8 cellular contexts compared by ENCODE assay signal in the genomic region with DNA sequence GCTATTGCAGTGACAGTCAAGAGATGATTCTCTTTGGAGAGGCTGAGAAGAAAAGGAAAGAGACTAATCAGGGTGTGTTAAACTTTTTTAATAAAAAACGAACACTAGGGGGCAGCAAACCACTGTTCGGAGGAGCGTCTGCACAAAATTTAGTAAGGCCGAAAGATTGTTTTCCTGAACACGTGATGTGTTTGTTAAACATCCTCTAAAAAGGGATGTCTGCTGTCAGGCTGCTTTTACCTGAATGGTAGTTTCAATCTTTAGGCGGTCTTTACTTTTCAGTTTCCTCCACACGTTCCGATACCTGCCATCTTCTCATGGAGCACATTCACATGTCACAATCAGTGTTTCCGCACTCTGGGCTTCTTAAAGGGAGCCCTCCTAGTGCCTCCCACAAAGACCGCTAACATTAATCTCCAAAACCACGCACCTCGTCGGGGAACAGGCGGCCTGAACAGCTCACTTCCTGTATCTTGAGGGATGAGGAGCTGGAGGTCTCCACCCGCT.
A peak's percentile ranks its signal among the peaks of the same experiment; 100 is the strongest.
DNase-seq lines count a peak whose midpoint lies in the region; ATAC-seq lines count a peak whose summit lies in the region.

No MANE protein-coding gene starts in this region.

- peak overlapping the region; percentile 11 to 78 for H3K27ac Mint-ChIP-seq in effector memory CD8-positive, alpha-beta T cell

- peak; percentile 86 for DNase-seq in DMS53 (lab: John Stamatoyannopoulos, UW)
- peak; percentile 53 for DNase-seq in NCI-H226
- DNase-seq in activated CD4-positive, alpha-beta T cell treated with anti-CD3 and anti-CD28 coated beads, Interleukin-2, amount 50 U/mL, for 1 hour = peak; percentile 20
- peak; percentile 35 to 46 (median 41) for DNase-seq in effector memory CD8-positive, alpha-beta T cell
- DNase-seq in midbrain (lab: John Stamatoyannopoulos, UW) = peak; percentile 80
- peak in 5 of 6 experiments; percentile 6 to 85 (median 65) for DNase-seq in stimulated activated naive CD4-positive, alpha-beta T cell (lab: John Stamatoyannopoulos, UW)

- ATAC-seq in HG02588 (IDR thresholded peaks at IDR 0.05; ENCODE audit: unreplicated experiment) = peak; percentile 41
- peak; percentile 62 for ATAC-seq in effector memory CD8-positive, alpha-beta T cell (replicated peaks)
- no peak for ATAC-seq in GM21360 (IDR thresholded peaks at IDR 0.05; ENCODE audit: unreplicated experiment)

- H3K4me3 Mint-ChIP-seq in effector memory CD8-positive, alpha-beta T cell = peak overlapping the region; percentile 70 to 74

- no peaks in the 10 kb centered on the region for H3K9me3 Mint-ChIP-seq in effector memory CD8-positive, alpha-beta T cell

- peaks cover 5 to 8% of the 10 kb centered on the region in 2 donors for H3K4me1 Mint-ChIP-seq in effector memory CD8-positive, alpha-beta T cell (ENCODE audit: low read depth in 2 of 2)

- H3K36me3 Mint-ChIP-seq in effector memory CD8-positive, alpha-beta T cell (ENCODE audit: insufficient read depth) = no peaks in the 10 kb centered on the region

- H3K27me3 Mint-ChIP-seq in effector memory CD8-positive, alpha-beta T cell = peaks cover 5 to 8% of the 10 kb centered on the region in 2 donors

Comparison
In these comparisons a context has a peak if more than half of its experiments do, and no peak if none do; other contexts are left out.
1. DNase-seq: peak in every context shown above with its lines; median percentile 86 in DMS53; 80 in midbrain; 65 in stimulated activated naive CD4-positive, alpha-beta T cell; 53 in NCI-H226; 41 in effector memory CD8-positive, alpha-beta T cell; 20 in activated CD4-positive, alpha-beta T cell treated with anti-CD3 and anti-CD28 coated beads, Interleukin-2, amount 50 U/mL, for 1 hour.